16 cellular contexts compared by ENCODE assay signal in the genomic region with DNA sequence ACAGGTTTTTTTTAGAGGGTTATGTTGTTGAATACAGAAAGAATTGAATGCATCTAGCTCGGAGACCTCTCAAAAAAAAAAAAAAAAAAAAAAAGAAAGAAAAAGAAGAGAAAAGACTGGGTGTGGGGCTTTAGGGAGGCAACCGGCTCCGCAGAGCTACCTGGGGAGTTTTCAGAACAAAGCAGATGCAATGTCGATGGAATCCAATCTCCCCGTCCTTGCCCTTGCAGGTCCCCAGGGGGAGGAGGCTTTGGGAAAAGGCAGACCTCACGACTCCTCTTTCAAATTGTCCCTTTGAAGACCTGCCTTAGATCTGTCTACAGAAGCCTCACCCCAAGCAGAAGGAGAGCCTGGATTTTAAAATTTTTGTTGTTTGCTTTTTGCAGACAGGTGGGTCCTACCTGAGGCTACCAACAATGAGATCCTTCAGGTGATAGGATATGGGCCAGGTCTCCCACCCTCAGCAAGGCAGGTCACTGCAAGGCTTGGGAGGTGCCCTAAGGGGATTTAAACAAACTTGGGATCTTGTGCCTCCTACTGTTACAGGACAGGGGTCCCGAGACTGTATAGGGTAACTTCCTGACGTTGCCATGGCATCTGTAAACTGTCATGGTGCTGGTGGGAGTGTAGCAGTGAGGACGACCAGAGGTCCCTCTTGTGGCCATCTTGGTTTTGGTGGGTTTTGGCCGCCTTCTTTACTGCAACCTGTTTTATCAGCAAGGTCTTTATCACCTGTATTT.
DNase-seq lines count a peak whose midpoint lies in the region; ATAC-seq and TF ChIP-seq lines count a peak whose summit lies in the region.
"Had no signal": no experiment of that assay in that cellular context is flagged by ENCODE, and none has a peak within 500 bp of the region (broad histone marks: within the 10 kb centered on the region; RNA-seq: fewer than 3 reads in every experiment).

No MANE protein-coding gene starts in this region.

- TF ChIP-seq CTCF in brain microvascular endothelial cell (IDR thresholded peaks at IDR 0.05; ENCODE audit: low read depth, low read length, missing control alignments), result peak; percentile 17

- H3K4me3 Mint-ChIP-seq in memory B cell, result no peak overlapping the region

- peak; percentile 46 for DNase-seq in NCI-H748 (lab: John Stamatoyannopoulos, UW; ENCODE audit: unreplicated experiment)
- no peak for DNase-seq in NCI-H748 treated with DMSO at 0.1 percent for 48 hours (lab: John Stamatoyannopoulos, UW)
- DNase-seq in NCI-H2171 treated with DMSO at 0.1 percent for 48 hours (lab: John Stamatoyannopoulos, UW), result peak; percentile 50
- no peak for DNase-seq in brain microvascular endothelial cell
- DNase-seq in memory B cell (ENCODE audit: low spot score in 2 of 2), result no peak
- DNase-seq in mucosa of gallbladder (ENCODE audit: low spot score), result no peak
- DNase-seq in NCI-H1436 (lab: John Stamatoyannopoulos, UW), result no peak
- DNase-seq: activated naive CD4-positive, alpha-beta T cell treated with Interleukin-2 at 50 U/mL for 16 hours; hypothalamus; NCI-H1436 treated with DMSO at 0.1 percent for 48 hours; NK-92 treated with Interleukin-12 subunit alpha and Interleukin-12 subunit beta, amount 100 ng/mL, for 24 hours; stimulated activated CD4-positive, alpha-beta T cell treated with anti-CD3 and anti-CD28 coated beads, Interleukin-15, amount 100 ng/mL, for 24 hours; upper lobe of right lung had no signal

- H3K27me3 ChIP-seq in brain microvascular endothelial cell (replicated peaks), result peaks cover 3% of the 10 kb centered on the region
- H3K27me3 ChIP-seq: upper lobe of right lung had no signal

- no peaks in the 10 kb centered on the region for H3K36me3 ChIP-seq in brain microvascular endothelial cell (replicated peaks)
- H3K36me3 ChIP-seq: upper lobe of right lung had no signal

- in situ Hi-C loops in brain microvascular endothelial cell (cut with HindIII; ENCODE audit: low pct_ligation_motif_present, low sequenced_read_pairs), result no loop called here

- no peaks in the 10 kb centered on the region for H3K9me3 Mint-ChIP-seq in memory B cell

- peak overlapping the region; percentile 35 for H3K27ac Mint-ChIP-seq in memory B cell

- no peaks in the 10 kb centered on the region for H3K4me1 Mint-ChIP-seq in memory B cell

- H3K27ac ChIP-seq in brain microvascular endothelial cell, result no peak overlapping the region
- H3K27ac ChIP-seq: A549, epithelial cell of prostate, upper lobe of right lung had no signal

- peaks cover 4% of the 10 kb centered on the region for H3K27me3 Mint-ChIP-seq in memory B cell

- no peak overlapping the region for H3K4me3 ChIP-seq in brain microvascular endothelial cell (ENCODE audit: low read depth, low read length)
- H3K4me3 ChIP-seq: A549, upper lobe of right lung had no signal

- H3K36me3 Mint-ChIP-seq in memory B cell, result no peaks in the 10 kb centered on the region

- ATAC-seq in memory B cell (ENCODE audit: low read depth), result no peak
- ATAC-seq in HG02973 (IDR thresholded peaks at IDR 0.05; ENCODE audit: unreplicated experiment), result no peak
- ATAC-seq: A549, upper lobe of right lung had no signal

Comparison
In these comparisons a context has a peak if more than half of its experiments do, and no peak if none do; other contexts are left out.
1. DNase-seq: peak in NCI-H748 (single experiment) and NCI-H2171 treated with DMSO at 0.1 percent for 48 hours (single experiment); none in NCI-H748 treated with DMSO at 0.1 percent for 48 hours (single experiment), brain microvascular endothelial cell (single experiment), memory B cell (0 of 2), mucosa of gallbladder (single experiment) and NCI-H1436 (single experiment).